In the genomic region with DNA sequence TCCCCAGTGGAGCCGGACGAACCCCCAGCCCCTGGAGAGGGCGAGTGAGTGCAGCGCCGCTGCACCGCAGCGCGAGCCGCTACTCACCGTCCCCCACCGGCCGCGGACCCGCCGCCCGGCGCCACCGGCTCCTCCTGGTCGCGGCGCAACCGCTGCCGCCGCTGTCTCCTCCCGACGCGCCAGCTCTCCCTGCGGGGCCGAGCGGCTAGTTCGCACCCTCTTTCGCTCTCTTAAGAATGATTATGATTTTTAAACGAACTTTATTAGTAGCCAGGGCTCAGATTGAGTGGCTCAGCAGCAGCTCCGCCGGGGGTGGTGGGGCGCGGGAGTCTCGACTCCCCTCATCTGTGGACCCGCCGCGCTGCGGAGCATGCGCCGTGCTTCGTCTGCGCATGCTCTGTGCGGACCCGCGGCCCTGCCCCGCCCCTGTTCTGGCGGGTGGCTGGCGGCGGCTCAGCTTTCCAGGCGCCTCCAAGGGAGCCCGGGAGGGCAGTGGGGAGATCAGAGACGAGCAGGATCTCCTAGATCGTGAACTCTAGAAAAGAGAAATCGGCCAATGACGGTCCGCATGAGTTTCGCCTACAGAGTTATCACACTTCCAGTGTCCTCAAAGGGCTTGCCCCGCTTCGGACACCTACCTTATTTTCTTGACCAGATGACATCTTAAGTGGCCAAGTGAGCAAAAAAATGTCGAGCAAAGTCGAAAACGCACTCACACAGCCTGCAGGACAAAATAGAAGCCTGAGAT, we compare ENCODE assay signal across 8 cellular contexts. TPM values are rescaled to one million over a fixed set of nuclear protein-coding genes. Genes with fewer than 3 reads are reported as not detected.
DNase-seq lines count a peak whose midpoint lies in the region; ATAC-seq and TF ChIP-seq lines count a peak whose summit lies in the region.

A gene (minus strand): TSS at position 372 of the 748 bp plus-strand sequence. CDS start 11,927 bp downstream, outside the sequence.

- 0 to 1% (median 1%) methylated on average over 56 to 66 of the region's 66 CpGs for WGBS in psoas muscle, 3 donors
- under 1% methylated on average over 66 of the region's 66 CpGs for WGBS in urinary bladder

- H3K9me3 ChIP-seq in psoas muscle, result no peaks in the 10 kb centered on the region

- H3K27ac ChIP-seq in angular gyrus (ENCODE audit: low read depth, low read length) (peak within 1 kb of the TSS; percentile 78), psoas muscle (peak within 1 kb of the TSS; percentile 44), urinary bladder (ENCODE audit: low read depth) (peak within 1 kb of the TSS; percentile 91)

- H3K27me3 ChIP-seq in psoas muscle (ENCODE audit: insufficient read depth in 3 of 3, low read length in 2 of 3), result no peaks in the 10 kb centered on the region

- peak; percentile 82 for TF ChIP-seq POLR2A in GM15510 (IDR thresholded peaks at IDR 0.05; ENCODE audit: borderline replicate concordance, extremely low read depth, insufficient read length)

- H3K4me1 ChIP-seq in psoas muscle (peaks cover 7% of the 10 kb centered on the region), urinary bladder (ENCODE audit: insufficient read depth) (peaks cover 2% of the 10 kb centered on the region)

- H3K4me3 ChIP-seq in psoas muscle (peak within 1 kb of the TSS; percentile 85), urinary bladder (ENCODE audit: low read depth, low read length) (peak within 1 kb of the TSS; percentile 88)

- intact Hi-C loops in left ventricle myocardium superior (cut with micrococcal nuclease), result no loop called here
- intact Hi-C loops in psoas muscle (cut with DNase I), result loop anchor here in 1 of 2 donors (5.0 kb wide), 2 partner anchors 45 to 95 kb away; a partner anchor contains a TSS

- TF ChIP-seq CTCF in psoas muscle (IDR thresholded peaks at IDR 0.05), result no peak

- peak; percentile 90 for ATAC-seq in HG02798 (IDR thresholded peaks at IDR 0.05; ENCODE audit: poor library complexity, unreplicated experiment)
- peak; percentile 99 for ATAC-seq in left ventricle myocardium superior
- ATAC-seq in psoas muscle, result peak; percentile 95 to 99 (median 98)

- DNase-seq in NCI-H1417 (lab: John Stamatoyannopoulos, UW) (peak; percentile 88 to 92 (median 89)), T-helper 1 cell (peak; percentile 61 to 86 (median 74)), left ventricle myocardium superior (peak; percentile 93), psoas muscle (peak; percentile 81 to 92)

- H3K36me3 ChIP-seq in psoas muscle (ENCODE audit: insufficient read depth in 1 of 2, low read depth in 1 of 2) (no peaks in the 10 kb centered on the region), urinary bladder (ENCODE audit: insufficient read depth) (no peaks in the 10 kb centered on the region)

RNA-seq across cellular contexts. Expression of the gene that starts here (rescaled TPM):
- 11.9 TPM for total RNA-seq in left ventricle myocardium superior
- 10 to 100 TPM in 1 of 4 donors, 1 to 10 TPM in 3; 5.9 to 10.1 (median 6.0) TPM for total RNA-seq in psoas muscle
- 10 to 100 TPM in 1 of 3 donors, 1 to 10 TPM in 2; 3.9 to 14.1 (median 4.3) TPM for polyA plus RNA-seq in psoas muscle
- total RNA-seq in urinary bladder, result 193 TPM
- 74.4 TPM for polyA plus RNA-seq in urinary bladder

Comparison
In these comparisons a context has a peak if more than half of its experiments do, and no peak if none do; other contexts are left out.
1. Peak in every context shown above with its lines: DNase-seq, ATAC-seq, H3K4me3 ChIP-seq and H3K27ac ChIP-seq.
2. RNA of the gene that starts here (total RNA-seq): 193 TPM in urinary bladder (single experiment); 11.9 TPM in left ventricle myocardium superior (single experiment) and 5.9 to 10.1 TPM in psoas muscle; every median in the first group is over 10 times any median in the second.